In the genomic region with DNA sequence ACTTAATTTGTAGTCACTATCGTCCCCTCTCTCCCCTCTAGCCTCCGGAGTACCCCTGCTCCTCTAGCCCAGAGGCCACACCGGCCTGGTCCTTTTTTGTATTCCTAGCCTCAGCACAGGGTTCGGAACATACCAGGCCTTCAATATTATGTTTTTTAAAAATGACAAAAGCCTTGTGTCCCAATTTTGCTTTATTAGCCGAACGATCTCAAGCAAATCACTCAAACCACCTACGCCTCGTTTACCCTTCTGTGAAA, we compare ENCODE assay signal across 8 cellular contexts. TPM values are rescaled to one million over a fixed set of nuclear protein-coding genes. Genes with fewer than 3 reads are reported as not detected.
DNase-seq lines count a peak whose midpoint lies in the region; ATAC-seq and TF ChIP-seq lines count a peak whose summit lies in the region.

No MANE protein-coding gene starts in this region.

- H3K36me3 ChIP-seq in iPS-18a (ENCODE audit: control insufficient read depth, low read depth, low read length) (peaks cover 23% of the 10 kb centered on the region), stomach (peaks cover 5 to 23% (median 18%) of the 10 kb centered on the region in 4 donors)

- ATAC-seq in HG03175 (IDR thresholded peaks at IDR 0.05; ENCODE audit: unreplicated experiment), result peak; percentile 18

- DNase-seq in NCI-H82 (lab: John Stamatoyannopoulos, UW) (peak; percentile 53), NCI-H82 treated with DMSO at 0.1 percent for 48 hours (lab: John Stamatoyannopoulos, UW; ENCODE audit: unreplicated experiment) (no peak), stomach (no peak), HuH-7.5 (ENCODE audit: low spot score) (no peak)
- no peak for DNase-seq in stimulated activated naive CD4-positive, alpha-beta T cell (lab: John Stamatoyannopoulos, UW)

- no peak for TF ChIP-seq POLR2A in stomach (IDR thresholded peaks at IDR 0.05)

- intact Hi-C loops in stomach (cut with DNase I; ENCODE audit: low total_unique reads), result no loop called here

- peak overlapping the region; percentile 98 for H3K4me3 Mint-ChIP-seq in activated naive CD8-positive, alpha-beta T cell

- TF ChIP-seq CTCF in stomach (IDR thresholded peaks at IDR 0.05), result no peak

- H3K27ac ChIP-seq in iPS-18a (ENCODE audit: low read length) (peak overlapping the region; percentile 71), stomach (peak overlapping the region; percentile 88 to 95 (median 94))

- H3K9me3 Mint-ChIP-seq in activated naive CD8-positive, alpha-beta T cell (ENCODE audit: low read depth), result no peaks in the 10 kb centered on the region

- H3K4me3 ChIP-seq in iPS-18a (ENCODE audit: low read length), result peak overlapping the region; percentile 94
- H3K4me3 ChIP-seq in stomach, result peak overlapping the region; percentile 79 to 97 (median 89)

- WGBS in stomach, 5 donors, result 0 to 3% (median 1%) methylated on average over 8 of the region's 8 CpGs

- H3K36me3 Mint-ChIP-seq in activated naive CD8-positive, alpha-beta T cell, result peaks cover 7% of the 10 kb centered on the region

- H3K4me1 Mint-ChIP-seq in activated naive CD8-positive, alpha-beta T cell (ENCODE audit: low read depth), result peaks cover 58% of the 10 kb centered on the region

- H3K9ac ChIP-seq in iPS-18a (ENCODE audit: low read length), result peak overlapping the region; percentile 90

- no peaks in the 10 kb centered on the region for H3K27me3 Mint-ChIP-seq in activated naive CD8-positive, alpha-beta T cell

- H3K27me3 ChIP-seq in iPS-18a (ENCODE audit: control insufficient read depth, insufficient read depth, low read length), result no peaks in the 10 kb centered on the region
- H3K27me3 ChIP-seq in stomach, result no peaks in the 10 kb centered on the region

- H3K4me1 ChIP-seq in iPS-18a (ENCODE audit: control insufficient read depth, low read depth, low read length) (peaks cover 15% of the 10 kb centered on the region), stomach (peaks cover 22 to 52% (median 31%) of the 10 kb centered on the region in 4 donors)

- no peaks in the 10 kb centered on the region for H3K9me3 ChIP-seq in iPS-18a (ENCODE audit: control insufficient read depth, low read depth, low read length)
- no peaks in the 10 kb centered on the region for H3K9me3 ChIP-seq in stomach

- H3K27ac Mint-ChIP-seq in activated naive CD8-positive, alpha-beta T cell, result peak overlapping the region; percentile 97

- no peak for TF ChIP-seq EP300 in stomach (IDR thresholded peaks at IDR 0.05)

RNA-seq across cellular contexts. Expression of gene POMP, which starts 0.5 kb away (rescaled TPM):
- 10 to 100 TPM; 17.7 to 61.1 (median 25.0) TPM for total RNA-seq in stomach
- polyA plus RNA-seq in stomach, result 100 to 1,000 TPM in 1 of 3 donors, 10 to 100 TPM in 2; 70.6 to 102 (median 77.6) TPM
